ENCODE assay signal across 17 cellular contexts in the genomic region with DNA sequence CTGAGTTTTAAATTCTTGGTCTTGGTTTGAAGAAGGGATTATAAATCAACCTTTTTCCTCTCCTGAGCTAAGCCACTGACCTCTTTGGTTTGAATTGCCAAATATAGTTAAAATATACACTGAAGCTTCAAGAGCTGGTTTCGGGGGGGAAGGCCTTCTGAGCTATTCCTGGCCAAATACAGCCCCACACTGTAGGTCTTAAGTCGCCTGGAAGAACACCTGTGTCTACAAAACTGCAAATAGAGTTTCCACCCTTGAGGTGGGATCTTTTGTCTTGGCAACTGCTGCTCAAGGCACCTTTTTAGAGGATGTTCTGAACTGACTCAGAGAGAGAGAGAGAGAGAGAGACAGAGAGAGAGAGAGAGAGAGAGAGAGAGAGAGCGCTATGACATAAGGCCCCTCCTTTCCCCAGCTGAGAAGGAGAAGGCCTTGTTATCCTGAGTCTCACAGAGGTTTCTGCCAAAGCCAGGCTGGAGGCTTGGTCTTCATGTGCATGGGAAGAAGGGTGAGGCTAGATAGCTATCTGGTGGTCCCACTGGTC. TPM values are rescaled to one million over a fixed set of nuclear protein-coding genes. Genes with fewer than 3 reads are reported as not detected.
DNase-seq lines count a peak whose midpoint lies in the region; ATAC-seq and TF ChIP-seq lines count a peak whose summit lies in the region.
"Had no signal": no experiment of that assay in that cellular context is flagged by ENCODE, and none has a peak within 500 bp of the region (broad histone marks: within the 10 kb centered on the region; RNA-seq: fewer than 3 reads in every experiment).

No MANE protein-coding gene starts in this region.

- CTCF ChIA-PET in PC-9 (lab: Charles Lee), result interaction anchor here (0.6 kb wide), 2 partner anchors 15 to 145 kb away, joined by 3 read pairs; partner anchors contain the start of gene AMPD3

- H3K4me1 Mint-ChIP-seq in type B pancreatic cell (ENCODE audit: unreplicated experiment), result peaks cover 9% of the 10 kb centered on the region

- peaks cover 33% of the 10 kb centered on the region; the same call in 1 of the 2 replicates for H3F3A ChIP-seq in PC-9 (ENCODE audit: insufficient read depth, low read depth)

- H3K27ac Mint-ChIP-seq in type B pancreatic cell, result peak overlapping the region; percentile 2
- H3K27ac Mint-ChIP-seq in activated naive CD4-positive, alpha-beta T cell treated with anti-CD3 and anti-CD28 coated beads, Interleukin-2, amount 50 U/mL, for 72 hours, result peak overlapping the region in 1 of 2 donors; percentile 36

- no TSS peak for BruUV-seq in PC-9 (replicated peaks; lab: Mats Ljungman, UMichigan)

- H3K9me3 ChIP-seq in cardiac muscle cell (ENCODE audit: low read depth) (no peaks in the 10 kb centered on the region), PC-9 (ENCODE audit: insufficient read depth, low read depth) (no peaks in the 10 kb centered on the region)

- H3K36me3 ChIP-seq in cardiac muscle cell (no peaks in the 10 kb centered on the region), PC-9 (ENCODE audit: low read depth) (no peaks in the 10 kb centered on the region)

- DNase-seq in cardiac muscle cell (ENCODE audit: low read depth in 1 of 2, low spot score in 1 of 2) (peak in 1 of 2 donors; percentile 42), Right ventricle myocardium superior (no peak), PC-9 (no peak), fibroblast of peridontal ligament (ENCODE audit: extremely low read depth) (peak; percentile 49), type B pancreatic cell (ENCODE audit: extremely low spot score, unreplicated experiment) (no peak), NK-92 (lab: John Stamatoyannopoulos, UW; ENCODE audit: unreplicated experiment) (no peak), amniotic stem cell (lab: John Stamatoyannopoulos, UW) (no peak)
- no peak for DNase-seq in activated naive CD4-positive, alpha-beta T cell treated with anti-CD3 and anti-CD28 coated beads, Interleukin-2, amount 50 U/mL, for 72 hours (ENCODE audit: low spot score in 2 of 2)
- DNase-seq: activated CD4-positive, alpha-beta T cell treated with anti-CD3 and anti-CD28 coated beads for 4 hours; activated naive CD4-positive, alpha-beta T cell treated with anti-CD3 and anti-CD28 coated beads, Interleukin-2, amount 50 U/mL, for 16 hours; islet precursor cell; NCI-H2171 treated with DMSO at 0.1 percent for 48 hours; SHP77 treated with DMSO at 0.1 percent for 48 hours; stimulated activated CD4-positive, alpha-beta T cell treated with anti-CD3 and anti-CD28 coated beads, Interleukin-2, amount 100 ng/mL, for 24 hours; substantia nigra had no signal

- H3K4me3 Mint-ChIP-seq in type B pancreatic cell, result no peak overlapping the region
- H3K4me3 Mint-ChIP-seq: natural killer cell treated with Interleukin-12 subunit alpha and Interleukin-12 subunit beta and Interleukin-15 and Interleukin-18, amount 100 ng/mL, for 72 hours had no signal

- H3K4me1 ChIP-seq in cardiac muscle cell (ENCODE audit: low read depth) (peaks cover 15% of the 10 kb centered on the region), PC-9 (replicated peaks; ENCODE audit: insufficient read depth) (peaks cover 25% of the 10 kb centered on the region)

- intact Hi-C loops in Right ventricle myocardium superior (cut with DNase I) (no loop called here), PC-9 (cut with micrococcal nuclease; ENCODE audit: unreplicated experiment) (no loop called here)

- no peak overlapping the region for H2AFZ ChIP-seq in PC-9

- H3K9me2 ChIP-seq in PC-9 (ENCODE audit: insufficient read depth), result no peaks in the 10 kb centered on the region

- no peak for TF ChIP-seq CTCF in cardiac muscle cell (IDR thresholded peaks at IDR 0.05; ENCODE audit: low read depth, low read length)
- TF ChIP-seq CTCF in PC-9 (conservative IDR thresholded peaks at IDR 0.05), result no peak
- TF ChIP-seq CTCF in type B pancreatic cell (conservative IDR thresholded peaks at IDR 0.05), result no peak

- H3K27ac ChIP-seq in cardiac muscle cell, result peak overlapping the region; percentile 46
- H3K27ac ChIP-seq in PC-9, result no peak overlapping the region

- peaks cover 17% of the 10 kb centered on the region for H3K79me2 ChIP-seq in PC-9 (ENCODE audit: low read depth)

- no peak overlapping the region for H3K4me3 ChIP-seq in cardiac muscle cell
- H3K4me3 ChIP-seq in PC-9, result no peak overlapping the region

- H3K27me3 ChIP-seq in cardiac muscle cell (no peaks in the 10 kb centered on the region), PC-9 (ENCODE audit: insufficient read depth, low read depth) (no peaks in the 10 kb centered on the region)

- peaks cover 51% of the 10 kb centered on the region for H3K27me3 Mint-ChIP-seq in type B pancreatic cell

- no peaks in the 10 kb centered on the region for H4K20me1 ChIP-seq in PC-9 (ENCODE audit: insufficient read depth)

- POLR2A ChIA-PET in PC-9 (lab: Charles Lee; ENCODE audit: unreplicated experiment), result interaction anchor here (0.8 kb wide), 1 partner anchor 39 kb away, joined by 15 read pairs; no protein-coding TSS in a partner anchor

- H3K4me2 ChIP-seq in PC-9, result peak overlapping the region; percentile 93; the same call in 1 of the 2 replicates

- H3K36me3 Mint-ChIP-seq in type B pancreatic cell, result peaks cover 4% of the 10 kb centered on the region
- peaks cover 0 to 18% of the 10 kb centered on the region in 2 donors for H3K36me3 Mint-ChIP-seq in activated naive CD4-positive, alpha-beta T cell treated with anti-CD3 and anti-CD28 coated beads, Interleukin-2, amount 50 U/mL, for 72 hours
- H3K36me3 Mint-ChIP-seq: natural killer cell treated with Interleukin-12 subunit alpha and Interleukin-12 subunit beta and Interleukin-15 and Interleukin-18, amount 100 ng/mL, for 72 hours had no signal

- ATAC-seq in Right ventricle myocardium superior (ENCODE audit: poor library complexity), result no peak
- ATAC-seq in activated naive CD4-positive, alpha-beta T cell treated with anti-CD3 and anti-CD28 coated beads, Interleukin-2, amount 50 U/mL, for 72 hours, result no peak
- ATAC-seq: natural killer cell treated with Interleukin-12 subunit alpha and Interleukin-12 subunit beta and Interleukin-15 and Interleukin-18, amount 100 ng/mL, for 72 hours had no signal

- no peaks in the 10 kb centered on the region for H3K9me3 Mint-ChIP-seq in type B pancreatic cell
- no peaks in the 10 kb centered on the region for H3K9me3 Mint-ChIP-seq in activated naive CD4-positive, alpha-beta T cell treated with anti-CD3 and anti-CD28 coated beads, Interleukin-2, amount 50 U/mL, for 72 hours
- H3K9me3 Mint-ChIP-seq: natural killer cell treated with Interleukin-12 subunit alpha and Interleukin-12 subunit beta and Interleukin-15 and Interleukin-18, amount 100 ng/mL, for 72 hours had no signal

RNA-seq across cellular contexts. Expression of gene ADM, which starts 5.5 kb away (rescaled TPM):
- total RNA-seq in cardiac muscle cell, result 79.6 and 144 TPM in 2 replicates
- polyA plus RNA-seq in cardiac muscle cell, result 60.2 and 93.1 TPM in 2 replicates
- total RNA-seq in Right ventricle myocardium superior, result 10.3 TPM
- total RNA-seq in PC-9 (2021), result 21.9 and 22.5 TPM in 2 replicates
- total RNA-seq in type B pancreatic cell (ENCODE audit: low replicate concordance), result 28.8 and 67.2 TPM in 2 replicates
- 10 to 100 TPM in 1 of 2 donors, under 1 TPM in 1; 0.57 to 33.6 TPM for total RNA-seq in activated naive CD4-positive, alpha-beta T cell treated with anti-CD3 and anti-CD28 coated beads, Interleukin-2, amount 50 U/mL, for 72 hours
- total RNA-seq: HT1080 had no signal

RNA-seq across cellular contexts. Expression of gene SBF2, which starts 16.4 kb away (rescaled TPM):
- total RNA-seq in cardiac muscle cell, result 22.0 and 32.3 TPM in 2 replicates
- polyA plus RNA-seq in cardiac muscle cell, result 13.3 and 21.0 TPM in 2 replicates
- 18.3 TPM for total RNA-seq in Right ventricle myocardium superior
- 16.4 and 18.6 TPM in 2 replicates for total RNA-seq in PC-9 (2021)
- 30.4 and 39.5 TPM in 2 replicates for total RNA-seq in type B pancreatic cell (ENCODE audit: low replicate concordance)
- 10 to 100 TPM; 17.8 to 33.2 TPM for total RNA-seq in activated naive CD4-positive, alpha-beta T cell treated with anti-CD3 and anti-CD28 coated beads, Interleukin-2, amount 50 U/mL, for 72 hours
